8 cellular contexts compared by ENCODE assay signal in genomic region chr3:42501681-42502428, GRCh38. TPM values are rescaled to one million over a fixed set of nuclear protein-coding genes. Genes with fewer than 3 reads are reported as not detected.
DNase-seq lines count a peak whose midpoint lies in the region; ATAC-seq and TF ChIP-seq lines count a peak whose summit lies in the region.

No MANE protein-coding gene starts in this region.

- H3K27me3 Mint-ChIP-seq in IgD-negative memory B cell, result peaks cover 17% of the 10 kb centered on the region

- no peak for DNase-seq in AG09309 (ENCODE audit: low read depth)
- peak; percentile 51 for DNase-seq in GM19238 (ENCODE audit: insufficient read length, low spot score)
- peak; percentile 20 to 47 (median 31) for DNase-seq in activated CD4-positive, CD25-positive, alpha-beta regulatory T cell (lab: John Stamatoyannopoulos, UW)
- DNase-seq in cerebellar cortex (ENCODE audit: low spot score), result peak; percentile 39
- peak; percentile 75 for DNase-seq in left lobe of liver (ENCODE audit: low spot score)
- DNase-seq in stimulated activated CD4-positive, alpha-beta T cell treated with anti-CD3 and anti-CD28 coated beads, Interleukin-2, amount 100 ng/mL, for 48 hours, result peak; percentile 59 to 63

- peaks cover 2 to 8% (median 4%) of the 10 kb centered on the region in 3 donors for H3K4me1 Mint-ChIP-seq in IgD-negative memory B cell

- H3K9me3 Mint-ChIP-seq in IgD-negative memory B cell, result no peaks in the 10 kb centered on the region

- peak; percentile 58 for TF ChIP-seq CTCF in AG09309 (IDR thresholded peaks at IDR 0.05; ENCODE audit: control insufficient read depth, insufficient read depth, low read depth, low read length, missing control alignments)

- peak overlapping the region; percentile 85 to 97 (median 92) for H3K4me3 Mint-ChIP-seq in IgD-negative memory B cell

- ATAC-seq in left lobe of liver (peak; percentile 84), HG03457 (IDR thresholded peaks at IDR 0.05; ENCODE audit: unreplicated experiment) (no peak)

- peak overlapping the region; percentile 15 for H3K4me3 ChIP-seq in AG09309 (ENCODE audit: control insufficient read depth, low read depth, low read length)

- H3K27ac Mint-ChIP-seq in IgD-negative memory B cell, result peak overlapping the region in 1 of 3 donors; percentile 20

- H3K36me3 Mint-ChIP-seq in IgD-negative memory B cell, result no peaks in the 10 kb centered on the region

RNA-seq across cellular contexts. Expression of gene VIPR1, which starts 0.6 kb away (rescaled TPM):
- 3.1 TPM for polyA plus RNA-seq in IgD-negative memory B cell
- 27.0 TPM for total RNA-seq in left lobe of liver
